Comparison of ENCODE assay signal across 11 cellular contexts in the genomic region with DNA sequence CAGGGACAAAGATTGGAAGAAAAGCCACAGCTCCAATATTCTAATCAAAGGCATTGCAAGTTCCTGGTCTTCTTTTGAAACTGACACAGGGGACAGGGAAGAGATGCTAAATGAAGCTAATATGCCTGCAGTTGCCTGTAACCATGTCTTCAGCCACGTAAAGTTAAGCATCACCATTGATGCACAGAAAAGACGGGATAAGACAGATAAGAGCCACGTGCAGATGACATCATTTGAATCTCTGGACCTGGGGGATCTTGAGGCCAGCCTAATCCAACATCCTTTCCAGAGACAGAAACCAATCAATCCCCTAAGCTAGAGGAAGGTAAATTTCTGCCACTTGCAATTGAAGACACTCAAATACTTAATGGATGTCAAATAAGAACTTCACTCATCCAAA.
DNase-seq lines count a peak whose midpoint lies in the region; ATAC-seq, FAIRE-seq and TF ChIP-seq lines count a peak whose summit lies in the region.
"Had no signal": no experiment of that assay in that cellular context is flagged by ENCODE, and none has a peak within 500 bp of the region (broad histone marks: within the 10 kb centered on the region; RNA-seq: fewer than 3 reads in every experiment).

No MANE protein-coding gene starts in this region.

- no peaks in the 10 kb centered on the region for H3K9me1 ChIP-seq in K562 (ENCODE audit: control insufficient read depth, insufficient read depth, low read length)

- no peak overlapping the region for H3K4me3 Mint-ChIP-seq in memory B cell
- H3K4me3 Mint-ChIP-seq: neural crest cell had no signal

- TF ChIP-seq CTCF in right atrium auricular region (IDR thresholded peaks at IDR 0.05) (no peak), K562 (IDR thresholded peaks at IDR 0.05 in 2 of 3, conservative IDR thresholded peaks at IDR 0.05 in 1 of 3; ENCODE audit: insufficient read depth in 2 of 3, low read depth in 1 of 3, low read length in 3 of 3) (no peak), vagina (IDR thresholded peaks at IDR 0.05) (no peak)

- intact Hi-C loops in Right ventricle myocardium superior (cut with DNase I) (no loop called here), K562 (cut with micrococcal nuclease) (no loop called here), vagina (cut with DNase I) (loop anchor here (2.0 kb wide), 1 partner anchor 94 kb away; a partner anchor contains a TSS)

- H3K36me3 ChIP-seq in right atrium auricular region (no peaks in the 10 kb centered on the region), K562 (ENCODE audit: control insufficient read depth, insufficient read depth, low read length) (no peaks in the 10 kb centered on the region; the same call in 2 of the 3 replicates), vagina (no peaks in the 10 kb centered on the region)

- H3K27ac ChIP-seq in right atrium auricular region (peak overlapping the region; percentile 62 to 80), K562 (ENCODE audit: extremely low read depth, low read depth, low read length) (no peak overlapping the region), vagina (peak overlapping the region; percentile 66)

- H3K27ac Mint-ChIP-seq in memory B cell, result peak overlapping the region; percentile 87

- ATAC-seq in Right ventricle myocardium superior (ENCODE audit: poor library complexity) (no peak), K562 (no peak), memory B cell (ENCODE audit: low read depth) (no peak)

- H3K4me3 ChIP-seq in right atrium auricular region (no peak overlapping the region), K562 (no peak overlapping the region), vagina (no peak overlapping the region)

- in situ Hi-C loops in K562 (cut with MboI), result no loop called here

- H3K4me1 Mint-ChIP-seq in memory B cell, result peaks cover 59% of the 10 kb centered on the region

- H3K9me3 ChIP-seq in right atrium auricular region, result no peaks in the 10 kb centered on the region
- no peaks in the 10 kb centered on the region for H3K9me3 ChIP-seq in K562 (replicated peaks; ENCODE audit: control insufficient read depth, insufficient read depth, low read depth, low read length)
- no peaks in the 10 kb centered on the region for H3K9me3 ChIP-seq in vagina

- DNase-seq in right atrium auricular region (ENCODE audit: low spot score), result no peak
- DNase-seq in Right ventricle myocardium superior, result no peak
- DNase-seq in K562 (ENCODE audit: extremely low read depth in 1 of 4, low spot score in 3 of 4), result no peak
- DNase-seq in memory B cell (ENCODE audit: low spot score in 2 of 2), result no peak
- DNase-seq in vagina (ENCODE audit: extremely low spot score in 2 of 2), result no peak
- no peak for DNase-seq in HK-2 (ENCODE audit: unreplicated experiment)
- no peak for DNase-seq in iPS-NIHi11 (ENCODE audit: low spot score)
- no peak for DNase-seq in NCI-H2107 (lab: John Stamatoyannopoulos, UW)
- DNase-seq: NCI-H1930 had no signal

- no peak overlapping the region for H3K9ac ChIP-seq in K562 (ENCODE audit: insufficient read depth in 1 of 2, low read depth in 2 of 2, low read length in 2 of 2)

- peaks cover 4 to 74% of the 10 kb centered on the region in 2 donors for H3K4me1 ChIP-seq in right atrium auricular region
- peaks cover 20 to 51% of the 10 kb centered on the region in 2 experiments for H3K4me1 ChIP-seq in K562 (replicated peaks in 1 of 2; ENCODE audit: control insufficient read depth in 2 of 2, insufficient read depth in 2 of 2, low read length in 2 of 2)
- peaks cover 43% of the 10 kb centered on the region for H3K4me1 ChIP-seq in vagina

- CTCF ChIA-PET in K562 (lab: Yijun Ruan, JAX; ENCODE audit: low intra/inter-chr PET ratio), result no interaction called here

- no peak for TF ChIP-seq EP300 in K562 (IDR thresholded peaks at IDR 0.05; ENCODE audit: low read length)

- no peak overlapping the region for H2AFZ ChIP-seq in K562 (ENCODE audit: low read depth, low read length)

- FAIRE-seq in K562 (lab: Jason Lieb, UNC), result no peak

- TF ChIP-seq POLR2A in K562 (conservative IDR thresholded peaks at IDR 0.05) (no peak), vagina (IDR thresholded peaks at IDR 0.05) (no peak)

- no peak overlapping the region for H3K4me2 ChIP-seq in K562 (ENCODE audit: insufficient read depth, low read length)

- H3K9me3 Mint-ChIP-seq in memory B cell, result no peaks in the 10 kb centered on the region
- H3K9me3 Mint-ChIP-seq: activated T-helper 2 cell treated with anti-CD3 and anti-CD28 coated beads, Interferon-gamma antibody, Interleukin-2, Interleukin-4, amounts not matched to agents 10 μg/mL and 5 μg/mL and 100 μg/mL, durations not matched to agents 14 hours and 24 hours and 36 hours; neural crest cell had no signal

- peaks cover 100% of the 10 kb centered on the region for H3K79me2 ChIP-seq in K562 (ENCODE audit: control insufficient read depth, insufficient read depth, low read length)

- H4K20me1 ChIP-seq in K562 (replicated peaks; ENCODE audit: control insufficient read depth, insufficient read depth, low read length), result no peaks in the 10 kb centered on the region

- H3K36me3 Mint-ChIP-seq in memory B cell, result peaks cover 3% of the 10 kb centered on the region

- WGBS in K562 (ENCODE audit: insufficient coverage, low coverage, missing lambda C conversion rate), result 11% methylated on average over 3 of the region's 3 CpGs

- H3K27me3 ChIP-seq in right atrium auricular region (no peaks in the 10 kb centered on the region), K562 (ENCODE audit: control insufficient read depth in 2 of 2, insufficient read depth in 2 of 2, low read length in 2 of 2) (no peaks in the 10 kb centered on the region), vagina (no peaks in the 10 kb centered on the region)

- TF ChIP-seq RAD21 in K562 (CRISPR knock-in tag; conservative IDR thresholded peaks at IDR 0.05 in 1 of 2, IDR thresholded peaks at IDR 0.05 in 1 of 2), result no peak

- no peaks in the 10 kb centered on the region for H3K27me3 Mint-ChIP-seq in memory B cell

- no TSS peak for BruUV-seq in K562 (replicated peaks; lab: Mats Ljungman, UMichigan)

- POLR2A ChIA-PET in K562 (lab: Yijun Ruan, JAX), result interaction anchor here (0.7 to 3.4 kb wide), 4 partner anchors 11 to 45 kb away, joined by 3 to 23 read pairs (median 4); no protein-coding TSS in a partner anchor

TF ChIP-seq in K562, 482 proteins besides CTCF, POLR2A, EP300 and RAD21 (continues in another document):
- TF ChIP-seq CTBP1 (IDR thresholded peaks at IDR 0.05; ENCODE audit: borderline replicate concordance) (0 out of 2 replicates have a peak, but pooled peaks have one; percentile 23), ATF7 (IDR thresholded peaks at IDR 0.05) (peak; percentile 70), SAP30 (IDR thresholded peaks at IDR 0.05; ENCODE audit: borderline replicate concordance, insufficient read depth, low read depth, low read length, poor library complexity, severe bottlenecking) (no peak), HDAC8 (tag; IDR thresholded peaks at IDR 0.05) (no peak), BHLHE40 (IDR thresholded peaks at IDR 0.05; ENCODE audit: low read length) (peak; percentile 36; the same call in 1 of the 2 replicates), MYNN (IDR thresholded peaks at IDR 0.05) (no peak), MYNN (CRISPR knock-in tag; IDR thresholded peaks at IDR 0.05) (no peak), ATF1 (CRISPR knock-in tag; IDR thresholded peaks at IDR 0.05) (no peak), ATF1 (tag; IDR thresholded peaks at IDR 0.05) (no peak), POU5F1 (IDR thresholded peaks at IDR 0.05; ENCODE audit: borderline replicate concordance, low read depth, low read length, partially characterized antibody) (no peak), ZFP30 (CRISPR knock-in tag; IDR thresholded peaks at IDR 0.05; ENCODE audit: borderline replicate concordance) (no peak), CHD1 (IDR thresholded peaks at IDR 0.05; ENCODE audit: low read length) (no peak)
- TF ChIP-seq, protein P1, sequence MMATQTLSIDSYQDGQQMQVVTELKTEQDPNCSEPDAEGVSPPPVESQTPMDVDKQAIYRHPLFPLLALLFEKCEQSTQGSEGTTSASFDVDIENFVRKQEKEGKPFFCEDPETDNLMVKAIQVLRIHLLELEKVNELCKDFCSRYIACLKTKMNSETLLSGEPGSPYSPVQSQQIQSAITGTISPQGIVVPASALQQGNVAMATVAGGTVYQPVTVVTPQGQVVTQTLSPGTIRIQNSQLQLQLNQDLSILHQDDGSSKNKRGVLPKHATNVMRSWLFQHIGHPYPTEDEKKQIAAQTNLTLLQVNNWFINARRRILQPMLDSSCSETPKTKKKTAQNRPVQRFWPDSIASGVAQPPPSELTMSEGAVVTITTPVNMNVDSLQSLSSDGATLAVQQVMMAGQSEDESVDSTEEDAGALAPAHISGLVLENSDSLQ (IDR thresholded peaks at IDR 0.05), result no peak
- TF ChIP-seq, protein P2, sequence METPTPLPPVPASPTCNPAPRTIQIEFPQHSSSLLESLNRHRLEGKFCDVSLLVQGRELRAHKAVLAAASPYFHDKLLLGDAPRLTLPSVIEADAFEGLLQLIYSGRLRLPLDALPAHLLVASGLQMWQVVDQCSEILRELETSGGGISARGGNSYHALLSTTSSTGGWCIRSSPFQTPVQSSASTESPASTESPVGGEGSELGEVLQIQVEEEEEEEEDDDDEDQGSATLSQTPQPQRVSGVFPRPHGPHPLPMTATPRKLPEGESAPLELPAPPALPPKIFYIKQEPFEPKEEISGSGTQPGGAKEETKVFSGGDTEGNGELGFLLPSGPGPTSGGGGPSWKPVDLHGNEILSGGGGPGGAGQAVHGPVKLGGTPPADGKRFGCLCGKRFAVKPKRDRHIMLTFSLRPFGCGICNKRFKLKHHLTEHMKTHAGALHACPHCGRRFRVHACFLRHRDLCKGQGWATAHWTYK (CRISPR knock-in tag; IDR thresholded peaks at IDR 0.05), result no peak
- TF ChIP-seq, protein P3, sequence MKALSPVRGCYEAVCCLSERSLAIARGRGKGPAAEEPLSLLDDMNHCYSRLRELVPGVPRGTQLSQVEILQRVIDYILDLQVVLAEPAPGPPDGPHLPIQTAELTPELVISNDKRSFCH (CRISPR knock-in tag; IDR thresholded peaks at IDR 0.05), result no peak
- TF ChIP-seq, protein P3 (tag; IDR thresholded peaks at IDR 0.05), result no peak
- TF ChIP-seq, protein P4, sequence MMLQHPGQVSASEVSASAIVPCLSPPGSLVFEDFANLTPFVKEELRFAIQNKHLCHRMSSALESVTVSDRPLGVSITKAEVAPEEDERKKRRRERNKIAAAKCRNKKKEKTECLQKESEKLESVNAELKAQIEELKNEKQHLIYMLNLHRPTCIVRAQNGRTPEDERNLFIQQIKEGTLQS (IDR thresholded peaks at IDR 0.05), result peak; percentile 74
- TF ChIP-seq, protein P4 (CRISPR knock-in tag; conservative IDR thresholded peaks at IDR 0.05), result no peak
